Comparison of ENCODE assay signal across 1 cellular context in genomic region chr17:30378191-30378796, GRCh38.
TF ChIP-seq lines count a peak whose summit lies in the region.

No MANE protein-coding gene starts in this region.

TF ChIP-seq in K562, 482 proteins besides CTCF, POLR2A, EP300 and RAD21 (continued from another document and continues in another):
- TF ChIP-seq ZBTB43 (CRISPR knock-in tag; IDR thresholded peaks at IDR 0.05) (no peak), MLLT1 (IDR thresholded peaks at IDR 0.05) (0 out of 4 replicates have a peak, but pooled peaks of 1 of the 2 experiments have one; percentile 64), DNMT1 (IDR thresholded peaks at IDR 0.05) (0 out of 2 replicates have a peak, but pooled peaks have one; percentile 42), MTA3 (IDR thresholded peaks at IDR 0.05; ENCODE audit: borderline replicate concordance) (no peak), ZNF165 (CRISPR knock-in tag; IDR thresholded peaks at IDR 0.05; ENCODE audit: borderline replicate concordance) (no peak), ZNF184 (CRISPR knock-in tag; IDR thresholded peaks at IDR 0.05) (no peak), GTF2E2 (tag; IDR thresholded peaks at IDR 0.05) (no peak), NFRKB (IDR thresholded peaks at IDR 0.05; ENCODE audit: low read depth) (no peak), FOXK2 (conservative IDR thresholded peaks at IDR 0.05 in 1 of 2, IDR thresholded peaks at IDR 0.05 in 1 of 2; ENCODE audit: low read depth in 2 of 2) (no peak; a peak in 1 of 4 replicates), SNIP1 (IDR thresholded peaks at IDR 0.05; ENCODE audit: low read depth) (peak; percentile 85), ZBTB49 (CRISPR knock-in tag; IDR thresholded peaks at IDR 0.05; ENCODE audit: borderline replicate concordance) (no peak), ZNF134 (CRISPR knock-in tag; conservative IDR thresholded peaks at IDR 0.05) (peak; percentile 34; the same call in 1 of the 2 replicates), ZBTB11 (CRISPR knock-in tag; IDR thresholded peaks at IDR 0.05) (no peak), PYGO2 (tag; IDR thresholded peaks at IDR 0.05) (no peak), CTBP1 (IDR thresholded peaks at IDR 0.05; ENCODE audit: borderline replicate concordance) (no peak), ZKSCAN3 (CRISPR knock-in tag; IDR thresholded peaks at IDR 0.05) (no peak), THAP7 (CRISPR knock-in tag; IDR thresholded peaks at IDR 0.05) (no peak), TGIF2 (CRISPR knock-in tag; IDR thresholded peaks at IDR 0.05) (no peak), EWSR1 (IDR thresholded peaks at IDR 0.05; ENCODE audit: borderline replicate concordance, low read depth, partially characterized antibody) (no peak), KLF1 (tag; IDR thresholded peaks at IDR 0.05) (no peak), GABPA (tag; conservative IDR thresholded peaks at IDR 0.05; ENCODE audit: low read depth) (no peak), MCM7 (IDR thresholded peaks at IDR 0.05) (no peak), CEBPB (tag; IDR thresholded peaks at IDR 0.05) (no peak), FOXJ3 (CRISPR knock-in tag; IDR thresholded peaks at IDR 0.05) (no peak), HDAC3 (IDR thresholded peaks at IDR 0.05; ENCODE audit: borderline replicate concordance, partially characterized antibody) (no peak), CHCHD3 (CRISPR knock-in tag; IDR thresholded peaks at IDR 0.05) (no peak), RBM39 (optimal IDR thresholded peaks at IDR 0.05; ENCODE audit: low read depth, low read length) (no peak), TRIM25 (IDR thresholded peaks at IDR 0.05; ENCODE audit: borderline replicate concordance) (no peak), SNAPC5 (CRISPR knock-in tag; IDR thresholded peaks at IDR 0.05) (no peak), MBD1 (CRISPR knock-in tag; IDR thresholded peaks at IDR 0.05) (peak; percentile 97), ZNF586 (CRISPR knock-in tag; conservative IDR thresholded peaks at IDR 0.05) (no peak), ELF2 (CRISPR knock-in tag; IDR thresholded peaks at IDR 0.05) (no peak), ZNF764 (CRISPR knock-in tag; IDR thresholded peaks at IDR 0.05; ENCODE audit: low read depth) (no peak), ZBTB34 (CRISPR knock-in tag; IDR thresholded peaks at IDR 0.05) (no peak), SMAD4 (CRISPR knock-in tag; conservative IDR thresholded peaks at IDR 0.05) (no peak), ZSCAN29 (IDR thresholded peaks at IDR 0.05) (no peak), E2F1 (CRISPR knock-in tag; IDR thresholded peaks at IDR 0.05) (no peak), PML (IDR thresholded peaks at IDR 0.05; ENCODE audit: low read length) (no peak), MIER1 (IDR thresholded peaks at IDR 0.05; ENCODE audit: low read depth) (0 out of 2 replicates have a peak, but pooled peaks have one; percentile 23), CC2D1A (IDR thresholded peaks at IDR 0.05) (0 out of 2 replicates have a peak, but pooled peaks have one; percentile 29), ID3 (CRISPR knock-in tag; IDR thresholded peaks at IDR 0.05) (no peak), ID3 (tag; IDR thresholded peaks at IDR 0.05) (no peak), TBL1XR1 (IDR thresholded peaks at IDR 0.05; ENCODE audit: low read length in 2 of 2) (no peak), EGR1 (conservative IDR thresholded peaks at IDR 0.05) (no peak), ZNF512 (tag; IDR thresholded peaks at IDR 0.05) (peak; percentile 57), FOS (IDR thresholded peaks at IDR 0.05; ENCODE audit: extremely low read depth, insufficient read length) (no peak), KDM4B (IDR thresholded peaks at IDR 0.05; ENCODE audit: borderline replicate concordance in 2 of 2, low read depth in 1 of 2) (no peak), BHLHE40 (IDR thresholded peaks at IDR 0.05; ENCODE audit: low read length) (0 out of 2 replicates have a peak, but pooled peaks have one; percentile 21), HDGF (IDR thresholded peaks at IDR 0.05) (peak; percentile 74; the same call in 1 of the 2 replicates)
